In the genomic region with DNA sequence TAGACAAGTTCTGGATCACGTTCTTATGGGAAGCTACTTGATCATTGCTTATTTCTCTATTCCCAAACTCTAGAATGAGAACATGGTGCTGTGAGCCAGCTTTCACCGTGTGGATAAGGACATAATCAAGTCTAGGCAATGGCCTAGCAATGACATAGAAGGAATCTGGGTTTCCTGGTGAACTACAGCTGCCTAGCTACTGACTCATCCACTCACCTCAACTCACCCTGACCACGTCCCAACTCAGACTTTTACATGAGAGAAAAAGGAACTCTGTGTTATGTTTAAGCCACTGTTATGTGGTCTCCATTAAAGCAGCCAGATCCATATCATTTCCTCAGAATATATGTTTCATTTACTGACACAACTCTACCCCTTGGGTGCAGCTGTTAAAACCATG, we compare ENCODE assay signal across 11 cellular contexts. TPM values are rescaled to one million over a fixed set of nuclear protein-coding genes. Genes with fewer than 3 reads are reported as not detected.
A peak's percentile ranks its signal among the peaks of the same experiment; 100 is the strongest.
DNase-seq lines count a peak whose midpoint lies in the region; ATAC-seq and TF ChIP-seq lines count a peak whose summit lies in the region.
"Had no signal": no experiment of that assay in that cellular context is flagged by ENCODE, and none has a peak within 500 bp of the region (broad histone marks: within the 10 kb centered on the region; RNA-seq: fewer than 3 reads in every experiment).

No MANE protein-coding gene starts in this region.

- WGBS in esophagus muscularis mucosa = 41% methylated on average over 3 of the region's 3 CpGs

- H2AFZ ChIP-seq in HCT116 (ENCODE audit: low read depth, low read length, poor library complexity, severe bottlenecking) (peak overlapping the region; percentile 98), PC-3 (ENCODE audit: low read length) (no peak overlapping the region)

- RAD21 ChIA-PET in HCT116 (lab: Charles Lee; ENCODE audit: low non-redundant PET in 1 of 2, low total read pairs in 2 of 2, uncharacterized antibody in 2 of 2, unreplicated experiment in 2 of 2) = no interaction called here

- H3K9me3 ChIP-seq in HCT116 (ENCODE audit: control insufficient read depth in 1 of 2, insufficient read depth in 1 of 2, low read depth in 1 of 2, low read length in 2 of 2) (no peaks in the 10 kb centered on the region), PC-3 (ENCODE audit: low read length) (no peaks in the 10 kb centered on the region), esophagus muscularis mucosa (no peaks in the 10 kb centered on the region)
- H3K9me3 ChIP-seq: HAP-1, SJSA1 had no signal

- H3K27me3 ChIP-seq in HCT116 (ENCODE audit: insufficient read depth, low read length) = no peaks in the 10 kb centered on the region
- H3K27me3 ChIP-seq in PC-3 (ENCODE audit: low read length) = no peaks in the 10 kb centered on the region
- no peaks in the 10 kb centered on the region for H3K27me3 ChIP-seq in esophagus muscularis mucosa

- ATAC-seq in HCT116 = peak; percentile 95
- peak; percentile 99 for ATAC-seq in PC-3
- peak; percentile 47 for ATAC-seq in stimulated activated memory B cell treated with anti-CD40 and anti-IgM and Interleukin-4, amounts not matched to agents 10 μg/mL and 1 μg/mL and 100 μg/mL, for 72 hours

- CTCF ChIA-PET in HCT116 (lab: Charles Lee) (interaction anchor here (0.7 to 1.1 kb wide), 2 partner anchors 19 to 21 kb away, joined by 3 to 4 read pairs; partner anchors contain the start of gene MET), PC-3 (lab: Charles Lee) (no interaction called here)

- peaks cover 7 to 28% of the 10 kb centered on the region in 2 experiments for H3K4me1 ChIP-seq in HCT116 (ENCODE audit: control insufficient read depth in 1 of 2, insufficient read depth in 2 of 2, low read length in 2 of 2)
- H3K4me1 ChIP-seq in PC-3 (ENCODE audit: insufficient read depth, low read length) = peaks cover 12% of the 10 kb centered on the region
- peaks cover 0 to 10% (median 1%) of the 10 kb centered on the region in 4 donors for H3K4me1 ChIP-seq in esophagus muscularis mucosa
- H3K4me1 ChIP-seq: HAP-1 had no signal

- H3K27me3 Mint-ChIP-seq in stimulated activated memory B cell treated with anti-CD40 and anti-IgM and Interleukin-4, amounts not matched to agents 10 μg/mL and 1 μg/mL and 100 μg/mL, for 72 hours = peaks cover 17% of the 10 kb centered on the region

- H3K36me3 ChIP-seq in HCT116 (ENCODE audit: control insufficient read depth in 1 of 2, insufficient read depth in 2 of 2, low read length in 2 of 2) = no peaks in the 10 kb centered on the region
- no peaks in the 10 kb centered on the region for H3K36me3 ChIP-seq in PC-3 (ENCODE audit: low read depth, low read length)
- H3K36me3 ChIP-seq in esophagus muscularis mucosa = no peaks in the 10 kb centered on the region
- H3K36me3 ChIP-seq: HAP-1, SJSA1 had no signal

- no peaks in the 10 kb centered on the region for H3K9me3 Mint-ChIP-seq in stimulated activated memory B cell treated with anti-CD40 and anti-IgM and Interleukin-4, amounts not matched to agents 10 μg/mL and 1 μg/mL and 100 μg/mL, for 72 hours

- no peaks in the 10 kb centered on the region for H3K4me1 Mint-ChIP-seq in stimulated activated memory B cell treated with anti-CD40 and anti-IgM and Interleukin-4, amounts not matched to agents 10 μg/mL and 1 μg/mL and 100 μg/mL, for 72 hours

- TF ChIP-seq EP300 in esophagus muscularis mucosa (IDR thresholded peaks at IDR 0.05) = no peak

- H3K36me3 Mint-ChIP-seq in stimulated activated memory B cell treated with anti-CD40 and anti-IgM and Interleukin-4, amounts not matched to agents 10 μg/mL and 1 μg/mL and 100 μg/mL, for 72 hours = no peaks in the 10 kb centered on the region

- peak; percentile 49 for DNase-seq in HCT116 (ENCODE audit: low read depth, low spot score)
- DNase-seq in PC-3 = peak; percentile 75
- peak; percentile 57 for DNase-seq in fibroblast of pulmonary artery (ENCODE audit: low read depth)
- DNase-seq in esophagus muscularis mucosa (ENCODE audit: extremely low spot score) = no peak
- DNase-seq in KG1 (lab: John Stamatoyannopoulos, UW) = no peak
- no peak for DNase-seq in anterior cingulate cortex (lab: John Stamatoyannopoulos, UW)
- DNase-seq: activated CD8-positive, alpha-beta memory T cell treated with anti-CD3 and anti-CD28 coated beads, Interleukin-2, amount 50 U/mL, for 48 hours; stimulated activated CD4-positive, alpha-beta T cell treated with anti-CD3 and anti-CD28 coated beads, Interleukin-1b, Interleukin-23, amount 100 ng/mL, for 48 hours had no signal

- H3K4me2 ChIP-seq in HCT116 (ENCODE audit: low read length) (peak overlapping the region; percentile 56), PC-3 (ENCODE audit: low read length) (0 out of 2 replicates have a peak overlapping the region, but pooled peaks have one; percentile 1)

- H3F3A ChIP-seq in PC-3 (ENCODE audit: low read length, unreplicated experiment) = no peaks in the 10 kb centered on the region

- no peak overlapping the region for H3K27ac Mint-ChIP-seq in stimulated activated memory B cell treated with anti-CD40 and anti-IgM and Interleukin-4, amounts not matched to agents 10 μg/mL and 1 μg/mL and 100 μg/mL, for 72 hours

- POLR2A ChIA-PET in HCT116 (lab: Charles Lee) (interaction anchor here (1.4 to 2.2 kb wide), 2 partner anchors 18 to 24 kb away, joined by 4 to 5 read pairs; partner anchors contain the start of gene MET), PC-3 (lab: Charles Lee; ENCODE audit: unreplicated experiment) (no interaction called here)

- intact Hi-C loops in HCT116 (cut with micrococcal nuclease) = no loop called here
- intact Hi-C loops in PC-3 (cut with micrococcal nuclease) = no loop called here
- intact Hi-C loops in esophagus muscularis mucosa (cut with DNase I) = no loop called here

- H3K79me2 ChIP-seq in HCT116 (ENCODE audit: insufficient read depth, low read length) = no peaks in the 10 kb centered on the region
- H3K79me2 ChIP-seq in PC-3 (ENCODE audit: low read length) = no peaks in the 10 kb centered on the region

- H4K20me1 ChIP-seq in HCT116 (ENCODE audit: insufficient read depth) (no peaks in the 10 kb centered on the region), PC-3 (ENCODE audit: low read length) (no peaks in the 10 kb centered on the region)

- TF ChIP-seq CTCF in HCT116 (IDR thresholded peaks at IDR 0.05 in 2 of 3, conservative IDR thresholded peaks at IDR 0.05 in 1 of 3; ENCODE audit: borderline replicate concordance in 1 of 3, insufficient read depth in 1 of 3, low read depth in 2 of 3, low read length in 2 of 3) = no peak
- no peak for TF ChIP-seq CTCF in PC-3 (conservative IDR thresholded peaks at IDR 0.05; ENCODE audit: low read depth, low read length)
- no peak for TF ChIP-seq CTCF in fibroblast of pulmonary artery (IDR thresholded peaks at IDR 0.05; ENCODE audit: low read length, missing control alignments)
- no peak for TF ChIP-seq CTCF in esophagus muscularis mucosa (IDR thresholded peaks at IDR 0.05)

- no TSS peak for BruUV-seq in HCT116 (replicated peaks; lab: Mats Ljungman, UMichigan)
- BruUV-seq in PC-3 (replicated peaks; lab: Mats Ljungman, UMichigan) = no TSS peak

- H3K9me2 ChIP-seq in HCT116 (ENCODE audit: insufficient read depth) (0 out of 2 replicates have a peak, but pooled peaks cover 5% of the 10 kb centered on the region), PC-3 (replicated peaks; ENCODE audit: low read length) (no peaks in the 10 kb centered on the region)

- no peak overlapping the region for H3K9ac ChIP-seq in HCT116 (ENCODE audit: low read length)
- H3K9ac ChIP-seq in PC-3 (ENCODE audit: low read length) = no peak overlapping the region

- H3K27ac ChIP-seq in HCT116 (ENCODE audit: low read depth, low read length) = no peak overlapping the region
- H3K27ac ChIP-seq in PC-3 (ENCODE audit: low read length) = no peak overlapping the region
- H3K27ac ChIP-seq in esophagus muscularis mucosa (replicated peaks in 1 of 4) = peak overlapping the region in 2 of 4 donors; percentile 40 to 52
- H3K27ac ChIP-seq: SJSA1 had no signal

- H3K4me3 ChIP-seq in HCT116 (replicated peaks in 1 of 2; ENCODE audit: low read depth in 1 of 2, low read length in 2 of 2) = peak overlapping the region in 1 of 2 experiments; percentile 1; a peak in 1 of 4 replicates
- no peak overlapping the region for H3K4me3 ChIP-seq in PC-3 (ENCODE audit: low read length)
- no peak overlapping the region for H3K4me3 ChIP-seq in fibroblast of pulmonary artery (replicated peaks; ENCODE audit: low read depth, low read length)
- H3K4me3 ChIP-seq in esophagus muscularis mucosa = no peak overlapping the region
- H3K4me3 ChIP-seq: HAP-1, SJSA1 had no signal

- H3K4me3 Mint-ChIP-seq in stimulated activated memory B cell treated with anti-CD40 and anti-IgM and Interleukin-4, amounts not matched to agents 10 μg/mL and 1 μg/mL and 100 μg/mL, for 72 hours = no peak overlapping the region

- TF ChIP-seq POLR2A in HCT116 (IDR thresholded peaks at IDR 0.05; ENCODE audit: borderline replicate concordance, extremely low read depth, insufficient read depth, insufficient read length) (no peak), esophagus muscularis mucosa (IDR thresholded peaks at IDR 0.05; ENCODE audit: low read depth) (no peak)

- TF ChIP-seq RAD21 in HCT116 (IDR thresholded peaks at IDR 0.05; ENCODE audit: low read depth) = no peak

TF ChIP-seq in HCT116, 20 proteins besides CTCF, POLR2A, EP300 and RAD21 (continues in another document):
- TF ChIP-seq SRF (IDR thresholded peaks at IDR 0.05; ENCODE audit: low read depth) (peak; percentile 53; the same call in 1 of the 2 replicates), CBX3 (IDR thresholded peaks at IDR 0.05; ENCODE audit: low read depth) (peak; percentile 75), ZFX (IDR thresholded peaks at IDR 0.05) (peak; percentile 10; the same call in 1 of the 2 replicates), ELF1 (IDR thresholded peaks at IDR 0.05; ENCODE audit: borderline replicate concordance, low read depth) (no peak), MAX (IDR thresholded peaks at IDR 0.05) (0 out of 2 replicates have a peak, but pooled peaks have one; percentile 40), JUND (IDR thresholded peaks at IDR 0.05) (peak; percentile 61), FOSL1 (IDR thresholded peaks at IDR 0.05; ENCODE audit: low read depth) (peak; percentile 55), YY1 (IDR thresholded peaks at IDR 0.05; ENCODE audit: extremely low read depth, insufficient replicate concordance, low read depth, low read length) (peak; percentile 19), CEBPB (IDR thresholded peaks at IDR 0.05; ENCODE audit: low read depth) (no peak), SP1 (IDR thresholded peaks at IDR 0.05; ENCODE audit: low read depth) (peak; percentile 52)
- TF ChIP-seq, protein P1, sequence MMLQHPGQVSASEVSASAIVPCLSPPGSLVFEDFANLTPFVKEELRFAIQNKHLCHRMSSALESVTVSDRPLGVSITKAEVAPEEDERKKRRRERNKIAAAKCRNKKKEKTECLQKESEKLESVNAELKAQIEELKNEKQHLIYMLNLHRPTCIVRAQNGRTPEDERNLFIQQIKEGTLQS (IDR thresholded peaks at IDR 0.05) = no peak

RNA-seq across cellular contexts. Expression of gene MET, which starts 18.8 kb away (rescaled TPM):
- 200 TPM for total RNA-seq in HCT116 (2021; ENCODE audit: unreplicated experiment)
- polyA plus RNA-seq in HCT116 (2012) = 71.3 and 91.7 TPM in 2 replicates
- total RNA-seq in PC-3 (2014; rRNA removed) = 109 and 118 TPM in 2 replicates
- total RNA-seq in esophagus muscularis mucosa = 10 to 100 TPM; 12.0 to 27.2 (median 15.7) TPM

Comparison
In these comparisons a context has a peak if more than half of its experiments do, and no peak if none do; other contexts are left out.
1. ATAC-seq: peak in every context shown above with its lines; median percentile 99 in PC-3; 95 in HCT116; 47 in stimulated activated memory B cell treated with anti-CD40 and anti-IgM and Interleukin-4, amounts not matched to agents 10 μg/mL and 1 μg/mL and 100 μg/mL, for 72 hours.
2. DNase-seq: peak in HCT116 (single experiment), PC-3 (single experiment) and fibroblast of pulmonary artery (single experiment); none in esophagus muscularis mucosa (single experiment), KG1 (single experiment) and anterior cingulate cortex (0 of 58).